8 cellular contexts compared by ENCODE assay signal in the genomic region with DNA sequence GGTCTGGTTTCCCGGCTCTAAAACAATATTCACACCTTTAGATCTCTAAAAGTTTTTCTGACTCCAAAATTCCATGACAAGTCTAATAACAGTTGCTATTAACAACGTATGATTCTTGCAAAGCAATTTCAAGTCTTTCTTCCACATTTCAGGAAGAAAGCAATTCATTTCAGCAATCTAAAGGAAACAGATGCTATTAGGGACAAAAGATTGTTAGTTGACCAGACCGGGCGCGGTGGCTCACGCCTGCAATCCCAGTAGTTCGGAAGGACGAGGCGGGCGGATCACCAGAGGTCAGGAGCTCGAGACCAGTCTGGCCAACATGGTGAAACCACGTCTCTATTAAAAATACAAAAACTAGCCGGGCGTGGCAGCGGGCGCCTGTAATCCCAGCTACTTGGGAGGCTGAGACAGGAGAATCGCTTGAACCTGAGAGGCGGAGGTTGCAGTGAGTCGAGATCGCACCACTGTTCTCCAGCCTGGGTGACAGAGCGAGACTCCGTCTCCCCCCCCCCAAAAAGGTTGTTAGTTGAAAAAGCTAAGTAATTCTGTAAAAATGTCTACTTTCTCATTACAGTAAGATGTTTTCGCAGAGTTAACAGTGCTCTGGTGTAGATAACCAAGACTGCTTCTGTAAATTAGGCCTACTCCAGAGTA. TPM values are rescaled to one million over a fixed set of nuclear protein-coding genes. Genes with fewer than 3 reads are reported as not detected.
A peak's percentile ranks its signal among the peaks of the same experiment; 100 is the strongest.
DNase-seq lines count a peak whose midpoint lies in the region; ATAC-seq and TF ChIP-seq lines count a peak whose summit lies in the region.

No MANE protein-coding gene starts in this region.

- no peak for TF ChIP-seq CTCF in 22Rv1 (IDR thresholded peaks at IDR 0.05)
- TF ChIP-seq CTCF in Loucy (conservative IDR thresholded peaks at IDR 0.05; ENCODE audit: low read length), result no peak
- no peak for TF ChIP-seq CTCF in mucosa of descending colon (IDR thresholded peaks at IDR 0.05)

- H3K9me2 ChIP-seq in Loucy (replicated peaks; ENCODE audit: low read depth, low read length), result no peaks in the 10 kb centered on the region

- intact Hi-C loops in mucosa of descending colon (cut with DNase I, micrococcal nuclease), result no loop called here

- peak overlapping the region; percentile 82 for H3K4me2 ChIP-seq in Loucy (ENCODE audit: low read depth, low read length, poor library complexity, severe bottlenecking)

- peak overlapping the region; percentile 82; the same call in 1 of the 2 replicates for H3K27ac ChIP-seq in 22Rv1

- no peak overlapping the region for H2AFZ ChIP-seq in Loucy (ENCODE audit: low read length)

- H3K36me3 ChIP-seq in Loucy (ENCODE audit: insufficient read depth, low read length) (no peaks in the 10 kb centered on the region), mucosa of descending colon (ENCODE audit: low read depth) (no peaks in the 10 kb centered on the region)

- H3K79me2 ChIP-seq in Loucy (ENCODE audit: insufficient read depth, low read length), result peaks cover 91% of the 10 kb centered on the region

- DNase-seq in dermis blood vessel endothelial cell (peak; percentile 93), mucosa of descending colon (peak; percentile 33 to 64 (median 56)), superior temporal gyrus (ENCODE audit: extremely low spot score) (no peak), activated gamma-delta T cell treated with Interleukin-2 at 50 U/mL for 16 hours (no peak), islet precursor cell (no peak)

- H3K9me3 ChIP-seq in Loucy (ENCODE audit: insufficient read depth, low read depth, low read length) (no peaks in the 10 kb centered on the region), mucosa of descending colon (no peaks in the 10 kb centered on the region)

- no peak for ATAC-seq in mucosa of descending colon
- ATAC-seq in activated CD4-positive, CD25-positive, alpha-beta regulatory T cell treated with anti-CD3 and anti-CD28 coated beads, Interleukin-2, amount 50 U/mL, for 24 hours, result no peak

- H3K4me1 ChIP-seq in Loucy (ENCODE audit: insufficient read depth, low read length, poor library complexity, severe bottlenecking) (peaks cover 57% of the 10 kb centered on the region), mucosa of descending colon (ENCODE audit: low read depth) (peaks cover 38% of the 10 kb centered on the region)

- peak overlapping the region; percentile 93 for H3K4me3 ChIP-seq in Loucy (ENCODE audit: low read length, poor library complexity, severe bottlenecking)
- peak overlapping the region; percentile 94 for H3K4me3 ChIP-seq in mucosa of descending colon

- H3K9ac ChIP-seq in Loucy (ENCODE audit: low read depth, low read length, poor library complexity, severe bottlenecking), result peak overlapping the region; percentile 96

- peaks cover 52% of the 10 kb centered on the region for H4K20me1 ChIP-seq in Loucy (ENCODE audit: insufficient read depth, low read length, poor library complexity, severe bottlenecking)

- H3K27me3 ChIP-seq in Loucy (ENCODE audit: insufficient read depth, low read length, poor library complexity, severe bottlenecking), result no peaks in the 10 kb centered on the region

- H3F3A ChIP-seq in Loucy (ENCODE audit: low read depth), result no peaks in the 10 kb centered on the region

RNA-seq across cellular contexts. Expression of a gene that starts 1.3 kb away (rescaled TPM):
- total RNA-seq in dermis blood vessel endothelial cell (30.8 and 31.3 TPM in 2 replicates), mucosa of descending colon (10 to 100 TPM; 39.9 to 59.2 (median 45.6) TPM)

RNA-seq across cellular contexts. Expression of a gene that starts 15.5 kb away (rescaled TPM):
- total RNA-seq in dermis blood vessel endothelial cell (0.23 TPM in 1 of 2 replicates, not detected in the other), mucosa of descending colon (not detected)

Comparison
In these comparisons a context has a peak if more than half of its experiments do, and no peak if none do; other contexts are left out.
1. DNase-seq: peak in dermis blood vessel endothelial cell (single experiment) and mucosa of descending colon (3 of 3); none in superior temporal gyrus (single experiment), activated gamma-delta T cell treated with Interleukin-2 at 50 U/mL for 16 hours (single experiment) and islet precursor cell (single experiment).